21 cellular contexts compared by ENCODE assay signal in genomic region chr11:123461164-123461563, GRCh38. TPM values are rescaled to one million over a fixed set of nuclear protein-coding genes. Genes with fewer than 3 reads are reported as not detected.
DNase-seq lines count a peak whose midpoint lies in the region; ATAC-seq, FAIRE-seq and TF ChIP-seq lines count a peak whose summit lies in the region.
"Had no signal": no experiment of that assay in that cellular context is flagged by ENCODE, and none has a peak within 500 bp of the region (broad histone marks: within the 10 kb centered on the region; RNA-seq: fewer than 3 reads in every experiment).

No MANE protein-coding gene starts in this region.

- no peak overlapping the region for H3K4me3 ChIP-seq in osteoblast (ENCODE audit: insufficient read depth, low read length)
- no peak overlapping the region for H3K4me3 ChIP-seq in WERI-Rb-1 (ENCODE audit: low read depth, low read length)
- no peak overlapping the region for H3K4me3 ChIP-seq in pancreas
- H3K4me3 ChIP-seq: upper lobe of left lung had no signal

- no peaks in the 10 kb centered on the region for H3K9me3 ChIP-seq in osteoblast (ENCODE audit: low read depth, low read length)
- no peaks in the 10 kb centered on the region for H3K9me3 ChIP-seq in WERI-Rb-1 (ENCODE audit: severe bottlenecking)
- no peaks in the 10 kb centered on the region for H3K9me3 ChIP-seq in pancreas
- H3K9me3 ChIP-seq: upper lobe of left lung had no signal

- H3K27me3 ChIP-seq in osteoblast (ENCODE audit: insufficient read depth, low read length) (no peaks in the 10 kb centered on the region), WERI-Rb-1 (ENCODE audit: insufficient read depth, low read depth, severe bottlenecking) (no peaks in the 10 kb centered on the region), pancreas (no peaks in the 10 kb centered on the region)
- H3K27me3 ChIP-seq: upper lobe of left lung had no signal

- 36 to 37% methylated on average over 4 of the region's 4 CpGs for WGBS in pancreas, 2 donors

- FAIRE-seq in pancreas (lab: Jason Lieb, UNC): no peak
- FAIRE-seq: GM18507 had no signal

- H3K36me3 ChIP-seq in osteoblast (ENCODE audit: insufficient read depth, low read length): no peaks in the 10 kb centered on the region
- H3K36me3 ChIP-seq in WERI-Rb-1: no peaks in the 10 kb centered on the region
- no peaks in the 10 kb centered on the region for H3K36me3 ChIP-seq in pancreas
- H3K36me3 ChIP-seq: upper lobe of left lung had no signal

- H3K36me3 Mint-ChIP-seq in chondrocyte (ENCODE audit: low read depth): no peaks in the 10 kb centered on the region
- H3K36me3 Mint-ChIP-seq: natural killer cell had no signal

- no peak overlapping the region for H3K4me3 Mint-ChIP-seq in chondrocyte (ENCODE audit: unreplicated experiment)
- H3K4me3 Mint-ChIP-seq: CD4-positive, alpha-beta T cell; dendritic cell treated with granulocyte-macrophage colony-stimulating factor and Interleukin-4, amounts not matched to agents 40 ng/mL and 50 ng/mL, for 4 days; natural killer cell had no signal

- peaks cover 2% of the 10 kb centered on the region for H3K4me1 ChIP-seq in osteoblast (ENCODE audit: insufficient read depth, low read length)
- no peaks in the 10 kb centered on the region for H3K4me1 ChIP-seq in pancreas

- no peaks in the 10 kb centered on the region for H3K4me1 Mint-ChIP-seq in chondrocyte (ENCODE audit: low read depth)

- H4K20me1 ChIP-seq in osteoblast (ENCODE audit: insufficient read depth, low read length): peaks cover 6% of the 10 kb centered on the region

- no peak for ATAC-seq in pancreas
- ATAC-seq: natural killer cell; stimulated activated naive CD8-positive, alpha-beta T cell treated with anti-CD3 and anti-CD28 coated beads, Interleukin-15, Interleukin-2, amounts not matched to agents 100 U/mL and 50 U/mL, for 24 hours had no signal

- intact Hi-C loops in pancreas (cut with DNase I): no loop called here

- DNase-seq in DMS79 (lab: John Stamatoyannopoulos, UW) (peak; percentile 81), NCI-H1092 (lab: John Stamatoyannopoulos, UW) (peak; percentile 39), fibroblast of gingiva (ENCODE audit: low read depth) (peak; percentile 23), osteoblast (ENCODE audit: insufficient read length, low spot score, missing footprints) (peak; percentile 72), WERI-Rb-1 (no peak), cerebellar cortex (ENCODE audit: low spot score) (no peak), chondrocyte (ENCODE audit: low spot score) (no peak), pancreas (no peak)
- DNase-seq: activated CD4-positive, alpha-beta T cell treated with anti-CD3 and anti-CD28 coated beads for 4 hours; activated CD8-positive, alpha-beta memory T cell treated with anti-CD3 and anti-CD28 coated beads, Interleukin-2, amount 50 U/mL, for 48 hours; activated naive CD4-positive, alpha-beta T cell treated with Interleukin-2 at 50 U/mL for 16 hours; CD4-positive, alpha-beta T cell; DND-41; natural killer cell; NCI-H1417 treated with DMSO at 0.1 percent for 48 hours; stimulated activated CD4-positive, alpha-beta T cell treated with anti-CD3 and anti-CD28 coated beads, Interleukin-15, amount 100 ng/mL, for 24 hours; stimulated activated naive CD8-positive, alpha-beta T cell treated with anti-CD3 and anti-CD28 coated beads, Interleukin-15, Interleukin-2, amounts not matched to agents 100 U/mL and 50 U/mL, for 24 hours had no signal

- H3K27ac ChIP-seq in osteoblast (ENCODE audit: low read depth, low read length) (no peak overlapping the region), WERI-Rb-1 (no peak overlapping the region), pancreas (no peak overlapping the region)
- H3K27ac ChIP-seq: KMS-11 had no signal

- H3K79me2 ChIP-seq in osteoblast (ENCODE audit: insufficient read depth, low read length): peaks cover 76% of the 10 kb centered on the region

- H2AFZ ChIP-seq in osteoblast (ENCODE audit: low read length): no peak overlapping the region

- no peaks in the 10 kb centered on the region for H3K27me3 Mint-ChIP-seq in chondrocyte (ENCODE audit: low read depth)
- H3K27me3 Mint-ChIP-seq: CD4-positive, alpha-beta T cell; dendritic cell treated with granulocyte-macrophage colony-stimulating factor and Interleukin-4, amounts not matched to agents 40 ng/mL and 50 ng/mL, for 4 days had no signal

- H3K4me2 ChIP-seq in osteoblast (ENCODE audit: insufficient read depth, low read length): no peak overlapping the region
- H3K4me2 ChIP-seq: KMS-11 had no signal

- no peaks in the 10 kb centered on the region for H3K9me3 Mint-ChIP-seq in chondrocyte (ENCODE audit: low read depth)
- H3K9me3 Mint-ChIP-seq: CD4-positive, alpha-beta T cell; natural killer cell had no signal

- H3K27ac Mint-ChIP-seq in chondrocyte (ENCODE audit: unreplicated experiment): no peak overlapping the region
- H3K27ac Mint-ChIP-seq: CD4-positive, alpha-beta T cell; dendritic cell treated with granulocyte-macrophage colony-stimulating factor and Interleukin-4, amounts not matched to agents 40 ng/mL and 50 ng/mL, for 4 days; natural killer cell had no signal

- TF ChIP-seq CTCF in osteoblast (IDR thresholded peaks at IDR 0.05; ENCODE audit: extremely low read depth, low read depth, low read length): no peak
- no peak for TF ChIP-seq CTCF in WERI-Rb-1 (IDR thresholded peaks at IDR 0.05; ENCODE audit: low read depth, low read length)
- TF ChIP-seq CTCF in chondrocyte (IDR thresholded peaks at IDR 0.05): no peak
- TF ChIP-seq CTCF in pancreas (IDR thresholded peaks at IDR 0.05): no peak

RNA-seq across cellular contexts. Expression of gene GRAMD1B, which starts 31.1 kb away (rescaled TPM):
- total RNA-seq in osteoblast (15.2 and 16.8 TPM in 2 replicates), chondrocyte (0.99 to 2.2 TPM (median 1.6 TPM) in 3 replicates), pancreas (1 to 10 TPM; 1.1 to 4.8 (median 2.2) TPM)
- 1 to 10 TPM; 1.6 to 3.5 TPM for polyA plus RNA-seq in pancreas

Comparison
In these comparisons a context has a peak if more than half of its experiments do, and no peak if none do; other contexts are left out.
1. DNase-seq: peak in DMS79 (single experiment), NCI-H1092 (single experiment), fibroblast of gingiva (single experiment) and osteoblast (single experiment); none in WERI-Rb-1 (single experiment), cerebellar cortex (single experiment), chondrocyte (single experiment) and pancreas (0 of 6).